21 cellular contexts compared by ENCODE assay signal in genomic region chr1:12278998-12279397, GRCh38.
"Had no signal": no experiment of that assay in that cellular context is flagged by ENCODE, and none has a peak within 500 bp of the region (broad histone marks: within the 10 kb centered on the region; RNA-seq: fewer than 3 reads in every experiment).

No MANE protein-coding gene starts in this region.

- H3K9me3 ChIP-seq: heart right ventricle, left lung, lower lobe of right lung, ovary, sigmoid colon, spleen, tibial nerve, uterus had no signal

- ATAC-seq: left colon; left lung; lower lobe of right lung; naive thymus-derived CD8-positive, alpha-beta T cell; stimulated activated memory B cell treated with anti-CD40 and anti-IgM and Interleukin-4, amounts not matched to agents 10 μg/mL and 1 μg/mL and 100 μg/mL, for 72 hours; stimulated activated naive CD8-positive, alpha-beta T cell treated with anti-CD3 and anti-CD28 coated beads, Interleukin-15, amount 100 ng/mL, for 72 hours had no signal

- H3K27me3 ChIP-seq: heart right ventricle, hepatocyte, left lung, ovary, sigmoid colon, spleen, tibial nerve, uterus had no signal

- H3K4me2 ChIP-seq: hepatocyte had no signal

- H3K27ac ChIP-seq: heart right ventricle, hepatocyte, left lung, lower lobe of right lung, ovary, sigmoid colon, tibial nerve, uterus had no signal

- FAIRE-seq: kidney, small intestine had no signal

- H3K79me2 ChIP-seq: hepatocyte had no signal

- DNase-seq: heart right ventricle; kidney; left colon; left lung; lower lobe of right lung; mammary epithelial cell; mesenchymal stem cell; naive thymus-derived CD8-positive, alpha-beta T cell; ovary; right cardiac atrium; sigmoid colon; small intestine; spleen; stimulated activated CD4-positive, alpha-beta T cell treated with anti-CD3 and anti-CD28 coated beads, Interleukin-4, amount 100 ng/mL, for 24 hours; stimulated activated naive CD4-positive, alpha-beta T cell treated with Interleukin-2 at 50 U/mL for 16 hours; stimulated activated naive CD8-positive, alpha-beta T cell treated with anti-CD3 and anti-CD28 coated beads, Interleukin-15, amount 100 ng/mL, for 72 hours; substantia nigra; uterus had no signal

- H2AFZ ChIP-seq: hepatocyte had no signal

- H3K4me3 ChIP-seq: heart right ventricle, hepatocyte, left lung, lower lobe of right lung, ovary, sigmoid colon, spleen, tibial nerve, uterus had no signal

- H3K36me3 ChIP-seq: ovary, uterus had no signal
